Comparison of ENCODE assay signal across 27 cellular contexts in genomic region chrX:56969559-56969958, GRCh38.
"Had no signal": no experiment of that assay in that cellular context is flagged by ENCODE, and none has a peak within 500 bp of the region (broad histone marks: within the 10 kb centered on the region; RNA-seq: fewer than 3 reads in every experiment).

No MANE protein-coding gene starts in this region.

- H3K9me3 Mint-ChIP-seq: activated CD4-positive, alpha-beta T cell treated with anti-CD3 and anti-CD28 coated beads, Interleukin-2, amount 10 ng/mL, durations not matched to agents 24 days and 14 days; activated CD8-positive, alpha-beta T cell treated with anti-CD3 and anti-CD28 coated beads for 36 hours; activated naive CD8-positive, alpha-beta T cell treated with anti-CD3 and anti-CD28 coated beads for 36 hours; activated T-cell treated with anti-CD3 and anti-CD28 coated beads, Interleukin-2, amount 50 U/mL, for 72 hours; activated T-helper 17 cell treated with anti-CD3 and anti-CD28 coated beads, Interleukin-2, amount 50 U/mL, for 72 hours had no signal

- H3K27ac ChIP-seq: PC-9, RWPE1 had no signal

- DNase-seq: activated CD4-positive, alpha-beta T cell treated with anti-CD3 and anti-CD28 coated beads, Interleukin-2, amount 10 ng/mL, durations not matched to agents 24 days and 14 days; activated CD4-positive, alpha-beta T cell treated with anti-CD3 and anti-CD28 coated beads, Interleukin-2, amount 50 U/mL, for 4 hours; activated CD8-positive, alpha-beta T cell treated with anti-CD3 and anti-CD28 coated beads for 36 hours; activated effector memory CD4-positive, alpha-beta T cell treated with anti-CD3 and anti-CD28 coated beads, Interleukin-2, amount 50 U/mL, for 16 hours; activated naive CD4-positive, alpha-beta T cell; activated naive CD4-positive, alpha-beta T cell treated with anti-CD3 and anti-CD28 coated beads, Interleukin-2, amount 50 U/mL, for 16 hours; activated naive CD8-positive, alpha-beta T cell treated with anti-CD3 and anti-CD28 coated beads for 36 hours; activated T-cell treated with anti-CD3 and anti-CD28 coated beads, Interleukin-2, amount 50 U/mL, for 1 hour; activated T-cell treated with anti-CD3 and anti-CD28 coated beads, Interleukin-2, amount 50 U/mL, for 72 hours; amniotic stem cell; aorta; Karpas-422; KBM-7; NCI-H1105 treated with DMSO at 0.1 percent for 48 hours; NCI-H1436; NCI-H1694; NCI-H1930; NCI-H2081 treated with DMSO at 0.1 percent for 48 hours; NCI-H345; NCI-H524 treated with DMSO at 0.1 percent for 48 hours; PC-9; SW 1271; T1000 had no signal

- FAIRE-seq: RCC 7860 had no signal

- H3K4me3 ChIP-seq: PC-9 had no signal

- H3K27me3 Mint-ChIP-seq: activated CD4-positive, alpha-beta T cell treated with anti-CD3 and anti-CD28 coated beads, Interleukin-2, amount 10 ng/mL, durations not matched to agents 24 days and 14 days; activated CD8-positive, alpha-beta T cell treated with anti-CD3 and anti-CD28 coated beads for 36 hours; activated naive CD8-positive, alpha-beta T cell treated with anti-CD3 and anti-CD28 coated beads for 36 hours; activated T-helper 17 cell treated with anti-CD3 and anti-CD28 coated beads, Interleukin-2, amount 50 U/mL, for 72 hours had no signal

- H3K4me3 Mint-ChIP-seq: activated CD4-positive, alpha-beta T cell treated with anti-CD3 and anti-CD28 coated beads, Interleukin-2, amount 10 ng/mL, durations not matched to agents 24 days and 14 days; activated CD8-positive, alpha-beta T cell treated with anti-CD3 and anti-CD28 coated beads for 36 hours; activated naive CD8-positive, alpha-beta T cell treated with anti-CD3 and anti-CD28 coated beads for 36 hours; activated T-cell treated with anti-CD3 and anti-CD28 coated beads, Interleukin-2, amount 50 U/mL, for 72 hours; activated T-helper 17 cell treated with anti-CD3 and anti-CD28 coated beads, Interleukin-2, amount 50 U/mL, for 72 hours had no signal

- H3K27ac Mint-ChIP-seq: activated CD4-positive, alpha-beta T cell treated with anti-CD3 and anti-CD28 coated beads, Interleukin-2, amount 10 ng/mL, durations not matched to agents 24 days and 14 days; activated CD8-positive, alpha-beta T cell treated with anti-CD3 and anti-CD28 coated beads for 36 hours; activated naive CD8-positive, alpha-beta T cell treated with anti-CD3 and anti-CD28 coated beads for 36 hours; activated T-cell treated with anti-CD3 and anti-CD28 coated beads, Interleukin-2, amount 50 U/mL, for 72 hours; activated T-helper 17 cell treated with anti-CD3 and anti-CD28 coated beads, Interleukin-2, amount 50 U/mL, for 72 hours had no signal

- H3K4me1 Mint-ChIP-seq: activated CD4-positive, alpha-beta T cell treated with anti-CD3 and anti-CD28 coated beads, Interleukin-2, amount 10 ng/mL, durations not matched to agents 24 days and 14 days; activated naive CD8-positive, alpha-beta T cell treated with anti-CD3 and anti-CD28 coated beads for 36 hours; activated T-helper 17 cell treated with anti-CD3 and anti-CD28 coated beads, Interleukin-2, amount 50 U/mL, for 72 hours had no signal

- H3K4me2 ChIP-seq: PC-9 had no signal

- ATAC-seq: activated CD8-positive, alpha-beta T cell treated with anti-CD3 and anti-CD28 coated beads for 36 hours; activated T-cell treated with anti-CD3 and anti-CD28 coated beads, Interleukin-2, amount 50 U/mL, for 72 hours; activated T-helper 17 cell treated with anti-CD3 and anti-CD28 coated beads, Interleukin-2, amount 50 U/mL, for 72 hours; Right ventricle myocardium inferior had no signal
